Comparison of ENCODE assay signal across 9 cellular contexts in the genomic region with DNA sequence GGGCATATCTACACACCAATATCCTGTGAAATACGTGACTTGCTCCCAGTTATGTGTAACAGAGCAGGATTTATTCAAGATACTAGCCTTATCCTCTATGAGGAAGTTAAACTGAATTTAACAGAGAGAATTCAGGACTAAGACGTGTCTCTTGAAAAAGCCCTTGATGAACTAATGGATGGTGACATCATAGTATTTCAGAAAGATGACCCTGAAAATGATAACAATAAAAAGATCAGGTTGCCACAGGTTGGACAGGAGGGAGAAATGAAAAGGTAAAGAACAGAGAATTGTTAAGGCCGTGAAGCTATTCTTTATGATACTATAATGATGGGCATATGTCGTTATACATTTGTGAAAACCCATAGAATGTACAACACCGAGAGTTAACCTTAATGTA. TPM values are rescaled to one million over a fixed set of nuclear protein-coding genes. Genes with fewer than 3 reads are reported as not detected.
"Had no signal": no experiment of that assay in that cellular context is flagged by ENCODE, and none has a peak within 500 bp of the region (broad histone marks: within the 10 kb centered on the region; RNA-seq: fewer than 3 reads in every experiment).

No MANE protein-coding gene starts in this region.

- H2AFZ ChIP-seq: GM23248 had no signal

- DNase-seq: GM23248, GOT3, H9, HCEC 1CT, HFFc6, IMR-90 had no signal

- H3K9ac ChIP-seq: GM23248 had no signal

- ATAC-seq: K562 had no signal

- FAIRE-seq: H54, K562 had no signal

- H3K27ac ChIP-seq: GM23248, HL-60 had no signal

- H3K4me3 ChIP-seq: GM23248, K562 had no signal

RNA-seq across cellular contexts. Expression of gene EFNA5, which starts 56.2 kb away (rescaled TPM):
- total RNA-seq: K562 had no signal
